In genomic region chr7:6655636-6656385, GRCh38 we compare ENCODE assay signal across 18 cellular contexts. TPM values are rescaled to one million over a fixed set of nuclear protein-coding genes. Genes with fewer than 3 reads are reported as not detected.
A peak's percentile ranks its signal among the peaks of the same experiment; 100 is the strongest.
DNase-seq lines count a peak whose midpoint lies in the region; ATAC-seq, FAIRE-seq and TF ChIP-seq lines count a peak whose summit lies in the region.
"Had no signal": no experiment of that assay in that cellular context is flagged by ENCODE, and none has a peak within 500 bp of the region (broad histone marks: within the 10 kb centered on the region; RNA-seq: fewer than 3 reads in every experiment).

No MANE protein-coding gene starts in this region.

- DNase-seq in HepG2 (ENCODE audit: low spot score) (no peak), right lobe of liver (no peak), Panc1 (ENCODE audit: low read depth, low spot score) (no peak), islet precursor cell (peak; percentile 46), urothelium cell line (ENCODE audit: low spot score) (no peak), HTR-8/SVneo (ENCODE audit: insufficient read length, low spot score) (no peak), hepatic stellate cell (ENCODE audit: low spot score) (no peak)
- no peak for DNase-seq in effector memory CD4-positive, alpha-beta T cell
- DNase-seq: CD8-positive, alpha-beta T cell; NCI-H1092; NCI-H446 treated with DMSO at 0.1 percent for 48 hours; NCI-H748 treated with DMSO at 0.1 percent for 48 hours; Peyer's patch; SIG-M5 had no signal

- no peak for TF ChIP-seq EP300 in HepG2 (IDR thresholded peaks at IDR 0.05; ENCODE audit: low read depth in 2 of 2, low read length in 2 of 2)
- TF ChIP-seq EP300 in HepG2 (CRISPR knock-in tag; IDR thresholded peaks at IDR 0.05; ENCODE audit: borderline replicate concordance), result no peak

- no peak for TF ChIP-seq CTCF in HepG2 (CRISPR knock-in tag; IDR thresholded peaks at IDR 0.05)
- TF ChIP-seq CTCF in right lobe of liver (IDR thresholded peaks at IDR 0.05), result no peak
- no peak for TF ChIP-seq CTCF in Panc1 (IDR thresholded peaks at IDR 0.05)

- no TSS peak for BruUV-seq in HepG2 (replicated peaks; lab: Mats Ljungman, UMichigan)
- TSS peak; percentile 83 for BruUV-seq in Panc1 (replicated peaks; lab: Mats Ljungman, UMichigan)

- H3K79me2 ChIP-seq in HepG2 (ENCODE audit: insufficient read depth, low read length), result no peaks in the 10 kb centered on the region

- H3K4me2 ChIP-seq in HepG2 (ENCODE audit: low read depth, low read length), result no peak overlapping the region
- H3K4me2 ChIP-seq: KMS-11 had no signal

- no peak overlapping the region for H3K9ac ChIP-seq in HepG2 (ENCODE audit: insufficient read depth, low read depth, low read length)
- H3K9ac ChIP-seq: KMS-11 had no signal

- H3K4me1 ChIP-seq in HepG2 (ENCODE audit: insufficient read depth, low read length) (peaks cover 18% of the 10 kb centered on the region), right lobe of liver (no peaks in the 10 kb centered on the region), Panc1 (ENCODE audit: control insufficient read depth, insufficient read depth, low read length) (peaks cover 11% of the 10 kb centered on the region)
- no peaks in the 10 kb centered on the region for H3K4me1 ChIP-seq in effector memory CD4-positive, alpha-beta T cell (ENCODE audit: control insufficient read depth, insufficient read depth, low read length, poor library complexity, severe bottlenecking)
- H3K4me1 ChIP-seq: Peyer's patch had no signal

- TF ChIP-seq POLR2A in HepG2 (IDR thresholded peaks at IDR 0.05; ENCODE audit: insufficient read depth in 1 of 2, low read depth in 2 of 2, low read length in 2 of 2), result no peak
- no peak for TF ChIP-seq POLR2A in right lobe of liver (IDR thresholded peaks at IDR 0.05)

- H3K36me3 ChIP-seq in HepG2 (replicated peaks in 1 of 2; ENCODE audit: control insufficient read depth in 1 of 2, insufficient read depth in 2 of 2, low read length in 2 of 2), result peaks cover 2 to 3% of the 10 kb centered on the region in 2 experiments; a peak in 1 of 5 replicates
- peaks cover 0 to 21% (median 8%) of the 10 kb centered on the region in 4 donors for H3K36me3 ChIP-seq in right lobe of liver
- H3K36me3 ChIP-seq in Panc1 (ENCODE audit: control insufficient read depth, insufficient read depth, low read length), result no peaks in the 10 kb centered on the region; the same call in 1 of the 2 replicates
- peaks cover 29% of the 10 kb centered on the region for H3K36me3 ChIP-seq in effector memory CD4-positive, alpha-beta T cell (ENCODE audit: control insufficient read depth, insufficient read depth, low read length)

- intact Hi-C loops in HepG2 (cut with micrococcal nuclease; ENCODE audit: unreplicated experiment), result no loop called here
- intact Hi-C loops in right lobe of liver (cut with DNase I), result no loop called here
- intact Hi-C loops in Panc1 (cut with micrococcal nuclease; ENCODE audit: unreplicated experiment), result no loop called here

- no peak overlapping the region for H3K27ac ChIP-seq in HepG2 (ENCODE audit: extremely low read length, insufficient read depth, low read length)
- H3K27ac ChIP-seq in right lobe of liver, result no peak overlapping the region
- H3K27ac ChIP-seq in Panc1 (ENCODE audit: low read length), result no peak overlapping the region
- no peak overlapping the region for H3K27ac ChIP-seq in effector memory CD4-positive, alpha-beta T cell (ENCODE audit: insufficient read depth, low read length, poor library complexity, severe bottlenecking)
- H3K27ac ChIP-seq: HL-60, KMS-11, Peyer's patch had no signal

- H2AFZ ChIP-seq in HepG2 (ENCODE audit: low read length), result no peak overlapping the region

- no peak for TF ChIP-seq RAD21 in HepG2 (CRISPR knock-in tag; IDR thresholded peaks at IDR 0.05)

- POLR2A ChIA-PET in HepG2 (lab: Yijun Ruan, JAX) (no interaction called here), Panc1 (lab: Charles Lee) (no interaction called here)

- no peaks in the 10 kb centered on the region for H3K9me3 ChIP-seq in HepG2 (ENCODE audit: low read length)
- no peaks in the 10 kb centered on the region for H3K9me3 ChIP-seq in right lobe of liver
- H3K9me3 ChIP-seq in Panc1 (ENCODE audit: control insufficient read depth, insufficient read depth, low read depth, low read length), result no peaks in the 10 kb centered on the region
- H3K9me3 ChIP-seq in effector memory CD4-positive, alpha-beta T cell (ENCODE audit: control insufficient read depth, low read length), result no peaks in the 10 kb centered on the region

- H3K27me3 ChIP-seq in HepG2 (ENCODE audit: control insufficient read depth in 1 of 2, insufficient read depth in 2 of 2, low read length in 2 of 2) (no peaks in the 10 kb centered on the region), right lobe of liver (no peaks in the 10 kb centered on the region), Panc1 (ENCODE audit: control insufficient read depth, insufficient read depth, low read length) (no peaks in the 10 kb centered on the region)
- no peaks in the 10 kb centered on the region for H3K27me3 ChIP-seq in effector memory CD4-positive, alpha-beta T cell (replicated peaks; ENCODE audit: control insufficient read depth, insufficient read depth, low read length, poor library complexity, severe bottlenecking)
- H3K27me3 ChIP-seq: Peyer's patch had no signal

- in situ Hi-C loops in HepG2 (cut with HindIII; ENCODE audit: extremely low pct_ligation_motif_present, low pct_unique_long_range_greater_than_20kb) (no loop called here), Panc1 (cut with HindIII; ENCODE audit: low pct_unique_long_range_greater_than_20kb, low sequenced_read_pairs) (no loop called here)

- FAIRE-seq in HepG2 (lab: Jason Lieb, UNC) (no peak), urothelium cell line (lab: Jason Lieb, UNC) (peak; percentile 27), HTR-8/SVneo (lab: Jason Lieb, UNC) (no peak)
- FAIRE-seq: GM18507 had no signal

- ATAC-seq in HepG2 (no peak), right lobe of liver (no peak), Panc1 (no peak)
- ATAC-seq: CD8-positive, alpha-beta T cell had no signal

- H3K4me3 ChIP-seq in HepG2 (replicated peaks in 1 of 3; ENCODE audit: insufficient read depth in 1 of 3, low read depth in 2 of 3, low read length in 3 of 3) (no peak overlapping the region), right lobe of liver (no peak overlapping the region), Panc1 (ENCODE audit: low read depth in 2 of 2, low read length in 2 of 2) (no peak overlapping the region)
- no peak overlapping the region for H3K4me3 ChIP-seq in effector memory CD4-positive, alpha-beta T cell (ENCODE audit: insufficient read depth, low read depth, low read length, poor library complexity, severe bottlenecking)
- H3K4me3 ChIP-seq: Peyer's patch had no signal

- CTCF ChIA-PET in HepG2 (lab: Yijun Ruan, JAX; ENCODE audit: low intra/inter-chr PET ratio, low total read pairs) (no interaction called here), Panc1 (lab: Charles Lee) (no interaction called here)

- H4K20me1 ChIP-seq in HepG2 (ENCODE audit: insufficient read depth, low read length), result no peaks in the 10 kb centered on the region

- WGBS in HepG2 (ENCODE audit: low lambda C conversion rate), result 89% methylated on average over 14 of the region's 17 CpGs
- 100% methylated on average over 4 of the region's 17 CpGs for WGBS in right lobe of liver (ENCODE audit: insufficient coverage, low coverage, low lambda C conversion rate, missing lambda C conversion rate)

RNA-seq across cellular contexts. Expression of gene ZNF316, which starts 18.7 kb away (rescaled TPM):
- total RNA-seq in HepG2 (2016; rRNA removed; fragmentation: Illumina TruSeq; extraction: Trizol), result 5.3 and 9.9 TPM in 2 replicates
- 1.4 and 1.9 TPM in 2 replicates for total RNA-seq in HepG2 (2016; cell fraction: cytosol; rRNA removed; fragmentation: Illumina TruSeq; extraction: Trizol; ENCODE audit: low read depth)
- total RNA-seq in HepG2 (2016; cell fraction: insoluble cytoplasmic fraction; rRNA removed; fragmentation: Illumina TruSeq; extraction: Trizol), result 3.8 and 8.2 TPM in 2 replicates
- total RNA-seq in HepG2 (2016; cell fraction: membrane; rRNA removed; fragmentation: Illumina TruSeq; extraction: Trizol), result 1.5 and 1.9 TPM in 2 replicates
- 6.6 and 7.7 TPM in 2 replicates for total RNA-seq in HepG2 (2016; cell fraction: nucleus; rRNA removed; fragmentation: Illumina TruSeq; extraction: Trizol)
- 4.3 and 5.6 TPM in 2 replicates for polyA plus RNA-seq in HepG2 (2011; rRNA removed)
- 2.3 and 3.2 TPM in 2 replicates for polyA plus RNA-seq in HepG2 (2011; cell fraction: cytosol; rRNA removed)
- 35.5 and 38.7 TPM in 2 replicates for polyA plus RNA-seq in HepG2 (2011; cell fraction: nucleus; rRNA removed)
- polyA plus RNA-seq in HepG2 (2012), result 10.3 and 12.2 TPM in 2 replicates
- 0.19 and 0.27 TPM in 2 replicates for polyA plus RNA-seq in HepG2 (2016; cell fraction: cytosol; fragmentation: Illumina TruSeq; extraction: Trizol; ENCODE audit: low read depth)
- polyA plus RNA-seq in HepG2 (2016; cell fraction: insoluble cytoplasmic fraction; fragmentation: Illumina TruSeq; extraction: Trizol; ENCODE audit: low read depth), result 3.8 and 4.0 TPM in 2 replicates
- polyA plus RNA-seq in HepG2 (2016; cell fraction: membrane; fragmentation: Illumina TruSeq; extraction: Trizol; ENCODE audit: low read depth), result 0.60 and 1.1 TPM in 2 replicates
- polyA plus RNA-seq in HepG2 (2016; cell fraction: nucleus; fragmentation: Illumina TruSeq; extraction: Trizol; ENCODE audit: insufficient read depth, low read depth), result 31.1 and 32.1 TPM in 2 replicates
- polyA minus RNA-seq in HepG2 (2011; rRNA and poly(A)+ RNA removed; ENCODE audit: low replicate concordance), result 4.5 and 7.7 TPM in 2 replicates
- 3.2 and 3.8 TPM in 2 replicates for polyA minus RNA-seq in HepG2 (2011; cell fraction: cytosol; rRNA and poly(A)+ RNA removed)
- polyA minus RNA-seq in HepG2 (2011; cell fraction: nucleus; rRNA and poly(A)+ RNA removed), result 5.9 and 7.0 TPM in 2 replicates
- total RNA-seq in right lobe of liver, result 10 to 100 TPM in 4 of 6 experiments, 1 to 10 TPM in 2; 9.5 to 25.1 (median 15.2) TPM
- 37.8 TPM for total RNA-seq in Panc1 (2021; ENCODE audit: unreplicated experiment)
- polyA plus RNA-seq in Panc1 (2012; ENCODE audit: insufficient read length), result 35.1 TPM

RNA-seq across cellular contexts. Expression of gene ZNF853, which starts 40.4 kb away (rescaled TPM):
- total RNA-seq in HepG2 (2016; rRNA removed; fragmentation: Illumina TruSeq; extraction: Trizol) (2.1 and 2.5 TPM in 2 replicates), right lobe of liver (under 1 TPM; 0.20 to 0.98 (median 0.37) TPM), Panc1 (2021; ENCODE audit: unreplicated experiment) (1.4 TPM)
- 0.61 and 1.3 TPM in 2 replicates for total RNA-seq in HepG2 (2016; cell fraction: cytosol; rRNA removed; fragmentation: Illumina TruSeq; extraction: Trizol; ENCODE audit: low read depth)
- 1.9 and 2.0 TPM in 2 replicates for total RNA-seq in HepG2 (2016; cell fraction: insoluble cytoplasmic fraction; rRNA removed; fragmentation: Illumina TruSeq; extraction: Trizol)
- 3.2 and 3.3 TPM in 2 replicates for total RNA-seq in HepG2 (2016; cell fraction: membrane; rRNA removed; fragmentation: Illumina TruSeq; extraction: Trizol)
- 1.5 and 1.9 TPM in 2 replicates for total RNA-seq in HepG2 (2016; cell fraction: nucleus; rRNA removed; fragmentation: Illumina TruSeq; extraction: Trizol)
- 6.2 and 10.8 TPM in 2 replicates for polyA plus RNA-seq in HepG2 (2011; rRNA removed)
- 7.2 and 8.2 TPM in 2 replicates for polyA plus RNA-seq in HepG2 (2011; cell fraction: cytosol; rRNA removed)
- polyA plus RNA-seq in HepG2 (2011; cell fraction: nucleus; rRNA removed), result 4.4 and 5.8 TPM in 2 replicates
- polyA plus RNA-seq in HepG2 (2012), result 4.2 and 5.1 TPM in 2 replicates
- polyA plus RNA-seq in HepG2 (2016; cell fraction: cytosol; fragmentation: Illumina TruSeq; extraction: Trizol; ENCODE audit: low read depth), result 1.6 and 1.7 TPM in 2 replicates
- polyA plus RNA-seq in HepG2 (2016; cell fraction: insoluble cytoplasmic fraction; fragmentation: Illumina TruSeq; extraction: Trizol; ENCODE audit: low read depth), result 3.6 and 4.7 TPM in 2 replicates
- 4.5 and 5.2 TPM in 2 replicates for polyA plus RNA-seq in HepG2 (2016; cell fraction: membrane; fragmentation: Illumina TruSeq; extraction: Trizol; ENCODE audit: low read depth)
- 3.6 and 4.1 TPM in 2 replicates for polyA plus RNA-seq in HepG2 (2016; cell fraction: nucleus; fragmentation: Illumina TruSeq; extraction: Trizol; ENCODE audit: insufficient read depth, low read depth)
- polyA minus RNA-seq in HepG2 (2011; rRNA and poly(A)+ RNA removed; ENCODE audit: low replicate concordance), result 0.16 and 14.3 TPM in 2 replicates
- polyA minus RNA-seq in HepG2 (2011; cell fraction: cytosol; rRNA and poly(A)+ RNA removed), result 6.0 and 8.6 TPM in 2 replicates
- 1.7 and 2.9 TPM in 2 replicates for polyA minus RNA-seq in HepG2 (2011; cell fraction: nucleus; rRNA and poly(A)+ RNA removed)
- polyA plus RNA-seq in Panc1 (2012; ENCODE audit: insufficient read length), result 2.5 TPM
- total RNA-seq: MCF 10A had no signal

RNA-seq across cellular contexts. Expression of gene ZNF12, which starts 50.9 kb away (rescaled TPM):
- total RNA-seq in HepG2 (2016; rRNA removed; fragmentation: Illumina TruSeq; extraction: Trizol) (22.8 and 28.1 TPM in 2 replicates), right lobe of liver (10 to 100 TPM in 4 of 6 experiments, 1 to 10 TPM in 2; 5.4 to 11.1 (median 10.5) TPM), Panc1 (2021; ENCODE audit: unreplicated experiment) (37.3 TPM)
- total RNA-seq in HepG2 (2016; cell fraction: cytosol; rRNA removed; fragmentation: Illumina TruSeq; extraction: Trizol; ENCODE audit: low read depth), result 1.8 and 2.6 TPM in 2 replicates
- total RNA-seq in HepG2 (2016; cell fraction: insoluble cytoplasmic fraction; rRNA removed; fragmentation: Illumina TruSeq; extraction: Trizol), result 23.1 and 28.1 TPM in 2 replicates
- 6.7 and 10.6 TPM in 2 replicates for total RNA-seq in HepG2 (2016; cell fraction: membrane; rRNA removed; fragmentation: Illumina TruSeq; extraction: Trizol)
- 30.8 and 32.0 TPM in 2 replicates for total RNA-seq in HepG2 (2016; cell fraction: nucleus; rRNA removed; fragmentation: Illumina TruSeq; extraction: Trizol)
- 17.5 and 21.4 TPM in 2 replicates for polyA plus RNA-seq in HepG2 (2011; rRNA removed)
- polyA plus RNA-seq in HepG2 (2011; cell fraction: cytosol; rRNA removed), result 4.1 and 6.3 TPM in 2 replicates
- polyA plus RNA-seq in HepG2 (2011; cell fraction: nucleus; rRNA removed), result 39.3 and 40.0 TPM in 2 replicates
- polyA plus RNA-seq in HepG2 (2012), result 14.5 and 19.0 TPM in 2 replicates
- 1.7 and 2.4 TPM in 2 replicates for polyA plus RNA-seq in HepG2 (2016; cell fraction: cytosol; fragmentation: Illumina TruSeq; extraction: Trizol; ENCODE audit: low read depth)
- polyA plus RNA-seq in HepG2 (2016; cell fraction: insoluble cytoplasmic fraction; fragmentation: Illumina TruSeq; extraction: Trizol; ENCODE audit: low read depth), result 15.6 and 17.8 TPM in 2 replicates
- 3.9 and 5.4 TPM in 2 replicates for polyA plus RNA-seq in HepG2 (2016; cell fraction: membrane; fragmentation: Illumina TruSeq; extraction: Trizol; ENCODE audit: low read depth)
- polyA plus RNA-seq in HepG2 (2016; cell fraction: nucleus; fragmentation: Illumina TruSeq; extraction: Trizol; ENCODE audit: insufficient read depth, low read depth), result 42.6 and 43.6 TPM in 2 replicates
- 7.6 and 11.4 TPM in 2 replicates for polyA minus RNA-seq in HepG2 (2011; rRNA and poly(A)+ RNA removed; ENCODE audit: low replicate concordance)
- polyA minus RNA-seq in HepG2 (2011; cell fraction: cytosol; rRNA and poly(A)+ RNA removed), result 15.6 and 16.9 TPM in 2 replicates
- 38.9 and 50.5 TPM in 2 replicates for polyA minus RNA-seq in HepG2 (2011; cell fraction: nucleus; rRNA and poly(A)+ RNA removed)
- polyA plus RNA-seq in Panc1 (2012; ENCODE audit: insufficient read length), result 19.4 TPM
